26 cellular contexts compared by ENCODE assay signal in genomic region chr12:54565658-54566552, GRCh38. TPM values are rescaled to one million over a fixed set of nuclear protein-coding genes. Genes with fewer than 3 reads are reported as not detected.
A peak's percentile ranks its signal among the peaks of the same experiment; 100 is the strongest.
DNase-seq lines count a peak whose midpoint lies in the region; ATAC-seq and TF ChIP-seq lines count a peak whose summit lies in the region.
"Had no signal": no experiment of that assay in that cellular context is flagged by ENCODE, and none has a peak within 500 bp of the region (broad histone marks: within the 10 kb centered on the region; RNA-seq: fewer than 3 reads in every experiment).

No MANE protein-coding gene starts in this region.

- no peaks in the 10 kb centered on the region for H3K36me3 ChIP-seq in H7 (replicated peaks; ENCODE audit: control insufficient read depth, insufficient read depth, low read length)
- H3K36me3 ChIP-seq: cardiac muscle cell, heart left ventricle, pancreas, uterus had no signal

- ATAC-seq in left cardiac atrium (no peak), Right ventricle myocardium inferior (no peak), GM19324 (IDR thresholded peaks at IDR 0.05; ENCODE audit: low FRiP score, unreplicated experiment) (no peak)
- no peak for ATAC-seq in activated naive CD8-positive, alpha-beta T cell treated with anti-CD3 and anti-CD28 coated beads, Interleukin-2, amount 50 U/mL, for 24 hours
- ATAC-seq: activated CD4-positive, CD25-positive, alpha-beta regulatory T cell treated with anti-CD3 and anti-CD28 coated beads, Interleukin-2, amount 50 U/mL, for 24 hours; activated CD8-positive, alpha-beta T cell treated with anti-CD3 and anti-CD28 coated beads, Interleukin-2, amount 10 ng/mL, durations not matched to agents 7 days and 5 days; heart left ventricle; pancreas; sciatic nerve had no signal

- no peak for TF ChIP-seq CTCF in brain (conservative IDR thresholded peaks at IDR 0.05)
- no peak for TF ChIP-seq CTCF in progenitor cell of endocrine pancreas (IDR thresholded peaks at IDR 0.05; ENCODE audit: unreplicated experiment)

- H3K36me3 Mint-ChIP-seq in brain (peaks cover 5% of the 10 kb centered on the region), progenitor cell of endocrine pancreas (ENCODE audit: insufficient read depth) (no peaks in the 10 kb centered on the region)
- peaks cover 4% of the 10 kb centered on the region for H3K36me3 Mint-ChIP-seq in activated naive CD8-positive, alpha-beta T cell treated with anti-CD3 and anti-CD28 coated beads, Interleukin-2, amount 50 U/mL, for 24 hours (ENCODE audit: low read depth)

- H3K4me3 ChIP-seq in H7 (ENCODE audit: insufficient read depth, low read depth, low read length) = no peak overlapping the region
- H3K4me3 ChIP-seq: cardiac muscle cell, heart left ventricle, pancreas, uterus had no signal

- DNase-seq in H7 (peak; percentile 70), iPS-NIHi7 (ENCODE audit: extremely low spot score) (peak; percentile 60), progenitor cell of endocrine pancreas (ENCODE audit: low spot score, unreplicated experiment) (no peak), left cardiac atrium (no peak), Right ventricle myocardium inferior (ENCODE audit: missing footprints) (no peak)
- no peak for DNase-seq in activated naive CD8-positive, alpha-beta T cell treated with anti-CD3 and anti-CD28 coated beads, Interleukin-2, amount 50 U/mL, for 24 hours
- DNase-seq: activated CD8-positive, alpha-beta T cell treated with anti-CD3 and anti-CD28 coated beads, Interleukin-2, amount 10 ng/mL, durations not matched to agents 7 days and 5 days; amniotic stem cell; dermis blood vessel endothelial cell; DMS 273 treated with DMSO at 0.1 percent for 48 hours; GDM1; HCEC 1CT; heart left ventricle; Karpas-422; NCI-H1694 treated with DMSO at 0.1 percent for 48 hours; NCI-H69; pancreas; stimulated activated CD8-positive, alpha-beta memory T cell treated with anti-CD3 and anti-CD28 coated beads, Interleukin-4, amount 100 ng/mL, for 48 hours; uterus had no signal

- peak overlapping the region; percentile 50 to 98 (median 84) for H3K27ac Mint-ChIP-seq in brain
- H3K27ac Mint-ChIP-seq in progenitor cell of endocrine pancreas = peak overlapping the region; percentile 29
- no peak overlapping the region for H3K27ac Mint-ChIP-seq in activated naive CD8-positive, alpha-beta T cell treated with anti-CD3 and anti-CD28 coated beads, Interleukin-2, amount 50 U/mL, for 24 hours
- H3K27ac Mint-ChIP-seq: activated CD8-positive, alpha-beta T cell treated with anti-CD3 and anti-CD28 coated beads, Interleukin-2, amount 10 ng/mL, durations not matched to agents 7 days and 5 days had no signal

- peaks cover 42% of the 10 kb centered on the region for H3K27me3 ChIP-seq in H7 (ENCODE audit: control insufficient read depth, insufficient read depth, low read length)
- H3K27me3 ChIP-seq: cardiac muscle cell, pancreas, uterus had no signal

- H3K27me3 Mint-ChIP-seq in brain (peaks cover 3% of the 10 kb centered on the region), progenitor cell of endocrine pancreas (peaks cover 39% of the 10 kb centered on the region)
- no peaks in the 10 kb centered on the region for H3K27me3 Mint-ChIP-seq in activated naive CD8-positive, alpha-beta T cell treated with anti-CD3 and anti-CD28 coated beads, Interleukin-2, amount 50 U/mL, for 24 hours

- H3K4me1 Mint-ChIP-seq in brain (peaks cover 65% of the 10 kb centered on the region), progenitor cell of endocrine pancreas (ENCODE audit: low read depth) (peaks cover 13% of the 10 kb centered on the region)
- peaks cover 14% of the 10 kb centered on the region for H3K4me1 Mint-ChIP-seq in activated naive CD8-positive, alpha-beta T cell treated with anti-CD3 and anti-CD28 coated beads, Interleukin-2, amount 50 U/mL, for 24 hours

- peak overlapping the region in 4 of 5 experiments; percentile 9 to 54 (median 30) for H3K4me3 Mint-ChIP-seq in brain
- no peak overlapping the region for H3K4me3 Mint-ChIP-seq in progenitor cell of endocrine pancreas (ENCODE audit: low read depth)
- no peak overlapping the region for H3K4me3 Mint-ChIP-seq in activated naive CD8-positive, alpha-beta T cell treated with anti-CD3 and anti-CD28 coated beads, Interleukin-2, amount 50 U/mL, for 24 hours
- H3K4me3 Mint-ChIP-seq: activated CD8-positive, alpha-beta T cell treated with anti-CD3 and anti-CD28 coated beads, Interleukin-2, amount 10 ng/mL, durations not matched to agents 7 days and 5 days had no signal

- intact Hi-C loops in left cardiac atrium (cut with DNase I) = no loop called here
- intact Hi-C loops in Right ventricle myocardium inferior (cut with DNase I) = no loop called here

- H3K9me3 Mint-ChIP-seq in brain = peaks cover 0 to 2% (median 0%) of the 10 kb centered on the region in 5 experiments
- H3K9me3 Mint-ChIP-seq in progenitor cell of endocrine pancreas (ENCODE audit: low read depth) = no peaks in the 10 kb centered on the region
- no peaks in the 10 kb centered on the region for H3K9me3 Mint-ChIP-seq in activated naive CD8-positive, alpha-beta T cell treated with anti-CD3 and anti-CD28 coated beads, Interleukin-2, amount 50 U/mL, for 24 hours

RNA-seq across cellular contexts. Expression of gene PDE1B, which starts 16.5 kb away (rescaled TPM):
- 5.0 and 7.7 TPM in 2 replicates for total RNA-seq in H7 (2014; rRNA removed; shearing (Covaris generic))
- polyA plus RNA-seq in brain (ENCODE audit: insufficient read depth, low read depth, low replicate concordance) = 17.9 TPM
- total RNA-seq in progenitor cell of endocrine pancreas (0.71 and 0.81 TPM in 2 replicates), left cardiac atrium (1 to 10 TPM; 6.2 to 8.2 TPM), Right ventricle myocardium inferior (2.7 TPM)
- total RNA-seq: dermis blood vessel endothelial cell, HT1080, lung microvascular endothelial cell had no signal

RNA-seq across cellular contexts. Expression of gene PPP1R1A, which starts 22.6 kb away (rescaled TPM):
- 23.8 and 24.3 TPM in 2 replicates for total RNA-seq in H7 (2014; rRNA removed; shearing (Covaris generic))
- polyA plus RNA-seq in brain (ENCODE audit: insufficient read depth, low read depth, low replicate concordance) = 16.0 TPM
- total RNA-seq in progenitor cell of endocrine pancreas (22.1 and 22.3 TPM in 2 replicates), left cardiac atrium (100 to 1,000 TPM in 1 of 2 donors, 10 to 100 TPM in 1; 71.0 to 255 TPM), Right ventricle myocardium inferior (239 TPM)
- total RNA-seq: activated CD8-positive, alpha-beta T cell treated with anti-CD3 and anti-CD28 coated beads, Interleukin-2, amount 10 ng/mL, durations not matched to agents 7 days and 5 days; HT1080; lung microvascular endothelial cell had no signal

Comparison
In these comparisons a context has a peak if more than half of its experiments do, and no peak if none do; other contexts are left out.
1. DNase-seq: peak in H7 (single experiment) and iPS-NIHi7 (single experiment); none in progenitor cell of endocrine pancreas (single experiment), left cardiac atrium (single experiment), Right ventricle myocardium inferior (single experiment) and activated naive CD8-positive, alpha-beta T cell treated with anti-CD3 and anti-CD28 coated beads, Interleukin-2, amount 50 U/mL, for 24 hours (single experiment).
2. H3K4me3 Mint-ChIP-seq: peak in brain (4 of 5); none in progenitor cell of endocrine pancreas (single experiment) and activated naive CD8-positive, alpha-beta T cell treated with anti-CD3 and anti-CD28 coated beads, Interleukin-2, amount 50 U/mL, for 24 hours (single experiment).